In the genomic region with DNA sequence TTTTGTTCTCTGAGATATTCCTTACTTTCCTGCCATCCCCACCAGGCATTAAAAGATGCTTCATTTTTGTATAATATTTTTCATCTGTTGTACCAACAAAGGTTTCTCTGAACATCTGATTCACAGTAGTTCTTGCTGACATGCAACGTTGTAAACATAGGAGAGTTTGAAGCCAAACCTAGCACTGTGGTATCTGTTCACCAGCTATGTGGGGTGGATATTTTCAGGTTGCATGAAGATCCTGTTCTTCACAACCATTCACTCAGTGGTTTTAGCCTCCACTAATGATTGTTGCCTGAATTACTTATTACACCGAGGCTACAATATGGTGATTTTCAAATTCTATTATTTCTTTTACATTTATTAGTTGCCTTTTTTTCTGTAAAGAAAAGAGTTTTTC, we compare ENCODE assay signal across 34 cellular contexts. TPM values are rescaled to one million over a fixed set of nuclear protein-coding genes. Genes with fewer than 3 reads are reported as not detected.
"Had no signal": no experiment of that assay in that cellular context is flagged by ENCODE, and none has a peak within 500 bp of the region (broad histone marks: within the 10 kb centered on the region; RNA-seq: fewer than 3 reads in every experiment).

No MANE protein-coding gene starts in this region.

- DNase-seq: activated B cell treated with CpG ODN at 0.5 μM for 24 hours; activated CD4-positive, alpha-beta memory T cell treated with anti-CD3 and anti-CD28 coated beads for 36 hours; activated CD4-positive, alpha-beta T cell treated with anti-CD3 and anti-CD28 coated beads for 4 hours; activated CD4-positive, alpha-beta T cell treated with anti-CD3 and anti-CD28 coated beads, Interleukin-2, amount 10 ng/mL, durations not matched to agents 24 days and 14 days; activated CD4-positive, alpha-beta T cell treated with anti-CD3 and anti-CD28 coated beads, Interleukin-2, amount 50 U/mL, for 1 hour; activated CD4-positive, alpha-beta T cell treated with anti-CD3 and anti-CD28 coated beads, Interleukin-2, amount 50 U/mL, for 4 hours; activated CD4-positive, CD25-positive, alpha-beta regulatory T cell treated with anti-CD3 and anti-CD28 coated beads, Interleukin-2, amount 50 U/mL, for 72 hours; activated CD8-positive, alpha-beta memory T cell treated with anti-CD3 and anti-CD28 coated beads, Interleukin-2, amount 50 U/mL, for 4 hours; activated CD8-positive, alpha-beta T cell treated with anti-CD3 and anti-CD28 coated beads for 36 hours; activated effector memory CD4-positive, alpha-beta T cell treated with anti-CD3 and anti-CD28 coated beads, Interleukin-2, amount 50 U/mL, for 16 hours; activated gamma-delta T cell treated with Interleukin-2 at 50 U/mL for 16 hours; activated naive CD4-positive, alpha-beta T cell; activated naive CD4-positive, alpha-beta T cell treated with anti-CD3 and anti-CD28 coated beads for 36 hours; activated naive CD4-positive, alpha-beta T cell treated with anti-CD3 and anti-CD28 coated beads, Interleukin-2, amount 50 U/mL, for 16 hours; activated naive CD8-positive, alpha-beta T cell treated with anti-CD3 and anti-CD28 coated beads for 36 hours; activated T-cell treated with anti-CD3 and anti-CD28 coated beads for 4 hours; activated T-cell treated with anti-CD3 and anti-CD28 coated beads, Interleukin-2, amount 50 U/mL, for 1 hour; activated T-cell treated with anti-CD3 and anti-CD28 coated beads, Interleukin-2, amount 50 U/mL, for 4 hours; activated T-cell treated with anti-CD3 and anti-CD28 coated beads, Interleukin-2, amount 50 U/mL, for 72 hours; adrenal gland; amniotic stem cell; aorta; body of pancreas; brain microvascular endothelial cell; caudate nucleus; T-helper 1 cell; T-helper 2 cell; T-helper 9 cell had no signal

- H3K4me1 ChIP-seq: adrenal gland, body of pancreas, breast epithelium had no signal

- H3K36me3 ChIP-seq: adrenal gland, brain microvascular endothelial cell, breast epithelium had no signal

- H3K4me3 ChIP-seq: adrenal gland, body of pancreas, breast epithelium had no signal

- H3K9me3 ChIP-seq: adrenal gland, body of pancreas, breast epithelium had no signal

- H3K27me3 ChIP-seq: adrenal gland, body of pancreas, brain microvascular endothelial cell, breast epithelium had no signal

- ATAC-seq: activated CD8-positive, alpha-beta T cell treated with anti-CD3 and anti-CD28 coated beads for 36 hours; activated naive CD4-positive, alpha-beta T cell treated with anti-CD3 and anti-CD28 coated beads, Interleukin-2, amount 50 U/mL, for 72 hours; activated T-cell treated with anti-CD3 and anti-CD28 coated beads, Interleukin-2, amount 50 U/mL, for 4 hours; activated T-cell treated with anti-CD3 and anti-CD28 coated beads, Interleukin-2, amount 50 U/mL, for 72 hours; activated T-helper 17 cell treated with anti-CD3 and anti-CD28 coated beads, Interleukin-2, amount 50 U/mL, for 72 hours; body of pancreas had no signal

- H3K27ac ChIP-seq: adrenal gland, body of pancreas, brain microvascular endothelial cell, breast epithelium, VCaP had no signal

RNA-seq across cellular contexts. Expression of a gene that starts 56.5 kb away (rescaled TPM):
- total RNA-seq: activated CD4-positive, alpha-beta memory T cell treated with anti-CD3 and anti-CD28 coated beads for 36 hours; activated CD4-positive, alpha-beta T cell treated with anti-CD3 and anti-CD28 coated beads, Interleukin-2, amount 10 ng/mL, durations not matched to agents 24 days and 14 days; activated CD8-positive, alpha-beta memory T cell treated with anti-CD3 and anti-CD28 coated beads for 36 hours; activated CD8-positive, alpha-beta T cell treated with anti-CD3 and anti-CD28 coated beads for 36 hours; activated naive CD4-positive, alpha-beta T cell treated with anti-CD3 and anti-CD28 coated beads for 36 hours; activated naive CD4-positive, alpha-beta T cell treated with anti-CD3 and anti-CD28 coated beads, Interleukin-2, amount 50 U/mL, for 72 hours; activated naive CD8-positive, alpha-beta T cell treated with anti-CD3 and anti-CD28 coated beads for 36 hours; activated T-cell treated with anti-CD3 and anti-CD28 coated beads, Interleukin-2, amount 50 U/mL, for 4 hours; activated T-cell treated with anti-CD3 and anti-CD28 coated beads, Interleukin-2, amount 50 U/mL, for 72 hours; activated T-helper 1 cell treated with anti-CD3 and anti-CD28 coated beads, Interleukin-12 subunit alpha, Interleukin-12 subunit beta, Interleukin-2, Interleukin-4 antibody, amounts not matched to agents 30 ng/mL and 10 ng/mL and 1 ng/mL, durations not matched to agents 14 hours and 24 hours and 36 hours; activated T-helper 17 cell treated with anti-CD3 and anti-CD28 coated beads, Interleukin-2, amount 50 U/mL, for 72 hours had no signal
- polyA plus RNA-seq: aorta had no signal
